ENCODE assay signal across 1 cellular context in the genomic region with DNA sequence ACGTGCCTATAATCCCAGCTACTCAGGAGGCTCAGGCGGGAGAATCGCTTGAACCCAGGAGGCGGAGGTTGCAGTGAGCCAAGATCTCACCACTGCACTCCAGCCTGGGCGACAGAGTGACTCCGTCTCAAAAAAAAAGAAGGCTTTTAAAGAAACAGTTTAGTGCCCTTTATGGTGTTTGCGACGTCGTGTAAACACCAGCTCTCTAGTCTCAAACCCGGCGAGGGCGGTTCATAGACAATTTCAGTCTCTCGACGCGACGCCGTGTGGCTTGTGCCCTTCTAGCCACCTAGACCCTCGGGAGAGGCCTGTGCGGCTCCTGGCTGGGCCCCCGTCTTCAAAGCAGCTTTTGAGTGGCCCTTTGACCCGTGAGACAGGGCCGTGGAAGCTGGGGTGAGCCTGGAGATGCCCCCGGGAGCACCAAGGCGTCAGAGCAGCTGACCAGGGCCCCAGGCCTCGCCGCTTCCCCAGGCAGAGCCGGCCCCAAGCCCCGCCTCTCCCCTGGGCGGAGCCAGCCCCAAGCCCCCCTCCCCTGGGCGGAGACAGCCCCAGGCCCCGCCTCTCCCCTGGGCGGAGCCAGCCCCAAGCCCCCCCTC.
TF ChIP-seq lines count a peak whose summit lies in the region.

No MANE protein-coding gene starts in this region.

TF ChIP-seq in HepG2, 621 proteins besides CTCF, POLR2A, EP300 and RAD21 (continued from another document and continues in another):
- TF ChIP-seq FOXP4 (CRISPR knock-in tag; IDR thresholded peaks at IDR 0.05), result no peak
- TF ChIP-seq THYN1 (CRISPR knock-in tag; IDR thresholded peaks at IDR 0.05; ENCODE audit: borderline replicate concordance, low read depth), result no peak
- TF ChIP-seq SPEN (CRISPR knock-in tag; IDR thresholded peaks at IDR 0.05; ENCODE audit: low read depth), result no peak
- no peak for TF ChIP-seq REL (CRISPR knock-in tag; conservative IDR thresholded peaks at IDR 0.05)
- TF ChIP-seq KLF12 (CRISPR knock-in tag; IDR thresholded peaks at IDR 0.05; ENCODE audit: borderline replicate concordance), result no peak
- TF ChIP-seq CBX1 (IDR thresholded peaks at IDR 0.05; ENCODE audit: low read depth), result no peak
- no peak for TF ChIP-seq ZSCAN5A (CRISPR knock-in tag; IDR thresholded peaks at IDR 0.05; ENCODE audit: borderline replicate concordance)
- TF ChIP-seq ELF1 (CRISPR knock-in tag; IDR thresholded peaks at IDR 0.05), result 0 out of 2 replicates have a peak, but pooled peaks have one; percentile 20
- no peak for TF ChIP-seq CHCHD3 (CRISPR knock-in tag; IDR thresholded peaks at IDR 0.05)
- no peak for TF ChIP-seq ZNF737 (CRISPR knock-in tag; IDR thresholded peaks at IDR 0.05; ENCODE audit: borderline replicate concordance)
- TF ChIP-seq REPIN1 (CRISPR knock-in tag; IDR thresholded peaks at IDR 0.05; ENCODE audit: borderline replicate concordance, low read depth), result no peak
- 0 out of 2 replicates have a peak, but pooled peaks have one; percentile 22 for TF ChIP-seq GFI1 (CRISPR knock-in tag; IDR thresholded peaks at IDR 0.05; ENCODE audit: borderline replicate concordance)
- TF ChIP-seq, protein P1, sequence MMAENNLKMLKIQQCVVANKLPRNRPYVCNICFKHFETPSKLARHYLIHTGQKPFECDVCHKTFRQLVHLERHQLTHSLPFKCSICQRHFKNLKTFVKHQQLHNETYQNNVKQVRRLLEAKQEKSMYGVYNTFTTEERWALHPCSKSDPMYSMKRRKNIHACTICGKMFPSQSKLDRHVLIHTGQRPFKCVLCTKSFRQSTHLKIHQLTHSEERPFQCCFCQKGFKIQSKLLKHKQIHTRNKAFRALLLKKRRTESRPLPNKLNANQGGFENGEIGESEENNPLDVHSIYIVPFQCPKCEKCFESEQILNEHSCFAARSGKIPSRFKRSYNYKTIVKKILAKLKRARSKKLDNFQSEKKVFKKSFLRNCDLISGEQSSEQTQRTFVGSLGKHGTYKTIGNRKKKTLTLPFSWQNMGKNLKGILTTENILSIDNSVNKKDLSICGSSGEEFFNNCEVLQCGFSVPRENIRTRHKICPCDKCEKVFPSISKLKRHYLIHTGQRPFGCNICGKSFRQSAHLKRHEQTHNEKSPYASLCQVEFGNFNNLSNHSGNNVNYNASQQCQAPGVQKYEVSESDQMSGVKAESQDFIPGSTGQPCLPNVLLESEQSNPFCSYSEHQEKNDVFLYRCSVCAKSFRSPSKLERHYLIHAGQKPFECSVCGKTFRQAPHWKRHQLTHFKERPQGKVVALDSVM (CRISPR knock-in tag; IDR thresholded peaks at IDR 0.05), result peak; percentile 54; the same call in 1 of the 2 replicates
- TF ChIP-seq PAF1 (CRISPR knock-in tag; IDR thresholded peaks at IDR 0.05), result no peak
- no peak for TF ChIP-seq ZSCAN31 (CRISPR knock-in tag; IDR thresholded peaks at IDR 0.05; ENCODE audit: low read depth)
- TF ChIP-seq KDM1A (CRISPR knock-in tag; IDR thresholded peaks at IDR 0.05), result no peak
- 0 out of 2 replicates have a peak, but pooled peaks have one; percentile 43 for TF ChIP-seq HOXA3 (CRISPR knock-in tag; IDR thresholded peaks at IDR 0.05)
- no peak for TF ChIP-seq CENPX (CRISPR knock-in tag; IDR thresholded peaks at IDR 0.05)
- TF ChIP-seq DNMT1 (CRISPR knock-in tag; IDR thresholded peaks at IDR 0.05), result no peak
- TF ChIP-seq, protein P2, sequence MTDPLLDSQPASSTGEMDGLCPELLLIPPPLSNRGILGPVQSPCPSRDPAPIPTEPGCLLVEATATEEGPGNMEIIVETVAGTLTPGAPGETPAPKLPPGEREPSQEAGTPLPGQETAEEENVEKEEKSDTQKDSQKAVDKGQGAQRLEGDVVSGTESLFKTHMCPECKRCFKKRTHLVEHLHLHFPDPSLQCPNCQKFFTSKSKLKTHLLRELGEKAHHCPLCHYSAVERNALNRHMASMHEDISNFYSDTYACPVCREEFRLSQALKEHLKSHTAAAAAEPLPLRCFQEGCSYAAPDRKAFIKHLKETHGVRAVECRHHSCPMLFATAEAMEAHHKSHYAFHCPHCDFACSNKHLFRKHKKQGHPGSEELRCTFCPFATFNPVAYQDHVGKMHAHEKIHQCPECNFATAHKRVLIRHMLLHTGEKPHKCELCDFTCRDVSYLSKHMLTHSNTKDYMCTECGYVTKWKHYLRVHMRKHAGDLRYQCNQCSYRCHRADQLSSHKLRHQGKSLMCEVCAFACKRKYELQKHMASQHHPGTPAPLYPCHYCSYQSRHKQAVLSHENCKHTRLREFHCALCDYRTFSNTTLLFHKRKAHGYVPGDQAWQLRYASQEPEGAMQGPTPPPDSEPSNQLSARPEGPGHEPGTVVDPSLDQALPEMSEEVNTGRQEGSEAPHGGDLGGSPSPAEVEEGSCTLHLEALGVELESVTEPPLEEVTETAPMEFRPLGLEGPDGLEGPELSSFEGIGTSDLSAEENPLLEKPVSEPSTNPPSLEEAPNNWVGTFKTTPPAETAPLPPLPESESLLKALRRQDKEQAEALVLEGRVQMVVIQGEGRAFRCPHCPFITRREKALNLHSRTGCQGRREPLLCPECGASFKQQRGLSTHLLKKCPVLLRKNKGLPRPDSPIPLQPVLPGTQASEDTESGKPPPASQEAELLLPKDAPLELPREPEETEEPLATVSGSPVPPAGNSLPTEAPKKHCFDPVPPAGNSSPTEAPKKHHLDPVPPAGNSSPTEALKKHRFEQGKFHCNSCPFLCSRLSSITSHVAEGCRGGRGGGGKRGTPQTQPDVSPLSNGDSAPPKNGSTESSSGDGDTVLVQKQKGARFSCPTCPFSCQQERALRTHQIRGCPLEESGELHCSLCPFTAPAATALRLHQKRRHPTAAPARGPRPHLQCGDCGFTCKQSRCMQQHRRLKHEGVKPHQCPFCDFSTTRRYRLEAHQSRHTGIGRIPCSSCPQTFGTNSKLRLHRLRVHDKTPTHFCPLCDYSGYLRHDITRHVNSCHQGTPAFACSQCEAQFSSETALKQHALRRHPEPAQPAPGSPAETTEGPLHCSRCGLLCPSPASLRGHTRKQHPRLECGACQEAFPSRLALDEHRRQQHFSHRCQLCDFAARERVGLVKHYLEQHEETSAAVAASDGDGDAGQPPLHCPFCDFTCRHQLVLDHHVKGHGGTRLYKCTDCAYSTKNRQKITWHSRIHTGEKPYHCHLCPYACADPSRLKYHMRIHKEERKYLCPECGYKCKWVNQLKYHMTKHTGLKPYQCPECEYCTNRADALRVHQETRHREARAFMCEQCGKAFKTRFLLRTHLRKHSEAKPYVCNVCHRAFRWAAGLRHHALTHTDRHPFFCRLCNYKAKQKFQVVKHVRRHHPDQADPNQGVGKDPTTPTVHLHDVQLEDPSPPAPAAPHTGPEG (CRISPR knock-in tag; IDR thresholded peaks at IDR 0.05), result 0 out of 2 replicates have a peak, but pooled peaks have one; percentile 45
- TF ChIP-seq KIAA2018 (CRISPR knock-in tag; IDR thresholded peaks at IDR 0.05; ENCODE audit: borderline replicate concordance), result no peak
- no peak for TF ChIP-seq MED13 (CRISPR knock-in tag; IDR thresholded peaks at IDR 0.05)
- no peak for TF ChIP-seq HES4 (CRISPR knock-in tag; IDR thresholded peaks at IDR 0.05; ENCODE audit: borderline replicate concordance)
- TF ChIP-seq ZNF589 (CRISPR knock-in tag; conservative IDR thresholded peaks at IDR 0.05), result no peak
- TF ChIP-seq KAT8 (CRISPR knock-in tag; IDR thresholded peaks at IDR 0.05), result peak; percentile 68
- TF ChIP-seq, protein P3, sequence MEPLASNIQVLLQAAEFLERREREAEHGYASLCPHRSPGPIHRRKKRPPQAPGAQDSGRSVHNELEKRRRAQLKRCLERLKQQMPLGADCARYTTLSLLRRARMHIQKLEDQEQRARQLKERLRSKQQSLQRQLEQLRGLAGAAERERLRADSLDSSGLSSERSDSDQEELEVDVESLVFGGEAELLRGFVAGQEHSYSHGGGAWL (CRISPR knock-in tag; IDR thresholded peaks at IDR 0.05), result peak; percentile 58; the same call in 1 of the 2 replicates
- no peak for TF ChIP-seq HNF4G (IDR thresholded peaks at IDR 0.05; ENCODE audit: borderline replicate concordance, low read depth, low read length)
- TF ChIP-seq HNF4G (CRISPR knock-in tag; IDR thresholded peaks at IDR 0.05; ENCODE audit: borderline replicate concordance, low read depth), result no peak
- no peak for TF ChIP-seq ZNF567 (CRISPR knock-in tag; IDR thresholded peaks at IDR 0.05; ENCODE audit: borderline replicate concordance)
- no peak for TF ChIP-seq NCOA1 (CRISPR knock-in tag; IDR thresholded peaks at IDR 0.05)
- no peak for TF ChIP-seq ZNF557 (CRISPR knock-in tag; IDR thresholded peaks at IDR 0.05)
- TF ChIP-seq JDP2 (CRISPR knock-in tag; IDR thresholded peaks at IDR 0.05; ENCODE audit: borderline replicate concordance), result no peak
- TF ChIP-seq ZNF44 (CRISPR knock-in tag; IDR thresholded peaks at IDR 0.05), result no peak
- TF ChIP-seq NR1H2 (CRISPR knock-in tag; IDR thresholded peaks at IDR 0.05; ENCODE audit: borderline replicate concordance, low read depth), result no peak
- TF ChIP-seq MBD4 (IDR thresholded peaks at IDR 0.05; ENCODE audit: borderline replicate concordance, low read length), result no peak
- peak; percentile 64 for TF ChIP-seq SAP130 (CRISPR knock-in tag; IDR thresholded peaks at IDR 0.05; ENCODE audit: low read depth)
- no peak for TF ChIP-seq GZF1 (CRISPR knock-in tag; IDR thresholded peaks at IDR 0.05)
- TF ChIP-seq KAT2B (IDR thresholded peaks at IDR 0.05; ENCODE audit: borderline replicate concordance, low read depth, low read length), result no peak
- no peak for TF ChIP-seq SUZ12 (IDR thresholded peaks at IDR 0.05; ENCODE audit: low read depth, low read length)
- no peak for TF ChIP-seq ZMYM4 (CRISPR knock-in tag; IDR thresholded peaks at IDR 0.05)
- TF ChIP-seq FOXP1 (IDR thresholded peaks at IDR 0.05), result no peak
- TF ChIP-seq FOXP1 (CRISPR knock-in tag; IDR thresholded peaks at IDR 0.05), result no peak
- no peak for TF ChIP-seq ZNF232 (CRISPR knock-in tag; IDR thresholded peaks at IDR 0.05; ENCODE audit: borderline replicate concordance)
- TF ChIP-seq STAT5B (CRISPR knock-in tag; IDR thresholded peaks at IDR 0.05), result no peak
